ENCODE assay signal across 7 cellular contexts in genomic region chr7:152842431-152842830, GRCh38.
A peak's percentile ranks its signal among the peaks of the same experiment; 100 is the strongest.
DNase-seq lines count a peak whose midpoint lies in the region; ATAC-seq and TF ChIP-seq lines count a peak whose summit lies in the region.
"Not testable (repeated sequence)": the region's sequence is repeated elsewhere in the genome, so short reads cannot be mapped to it uniquely, and the experiment has no call there.

No MANE protein-coding gene starts in this region.

- peak; percentile 44; the same call in 1 of the 3 replicates for ATAC-seq in GM23338
- peak; percentile 42; the same call in 1 of the 2 replicates for ATAC-seq in WTC11
- peak in 3 of 4 donors; percentile 46 to 62 (median 46) for ATAC-seq in psoas muscle

- not testable (repeated sequence) for H2AFZ ChIP-seq in GM23338; neural progenitor cell (replicated peaks)

- not testable (repeated sequence) for H3K4me1 ChIP-seq in GM23338 (ENCODE audit: insufficient read depth); neural progenitor cell; psoas muscle

- H3K9me3 Mint-ChIP-seq in GM23338; HFFc6; WTC11; chondrocyte (ENCODE audit: low read depth); neural progenitor cell: not testable (repeated sequence)

- 65 to 74% (median 68%) methylated on average over 10 of the region's 10 CpGs for WGBS in psoas muscle, 3 donors

- not testable (repeated sequence) for H3K4me3 ChIP-seq in GM23338, neural progenitor cell, psoas muscle

- POLR2A ChIA-PET in WTC11 (lab: Charles Lee) = not testable (repeated sequence)

- H3K27me3 Mint-ChIP-seq in GM23338 (ENCODE audit: insufficient read depth, low read depth, poor library complexity); HFFc6 (ENCODE audit: insufficient read depth); WTC11 (ENCODE audit: low read depth); chondrocyte (ENCODE audit: low read depth); neural progenitor cell (ENCODE audit: insufficient read depth, low read depth): not testable (repeated sequence)

- not testable (repeated sequence) for H3K4me3 Mint-ChIP-seq in GM23338; HFFc6; WTC11; chondrocyte (ENCODE audit: unreplicated experiment); neural progenitor cell

- not testable (repeated sequence) for H3F3A ChIP-seq in GM23338 (replicated peaks; ENCODE audit: low read depth); neural progenitor cell (ENCODE audit: low read depth)

- H3K9ac ChIP-seq in neural progenitor cell = not testable (repeated sequence)

- H3K79me2 ChIP-seq in GM23338 (replicated peaks; ENCODE audit: insufficient read depth); neural progenitor cell (ENCODE audit: low read depth): not testable (repeated sequence)

- CTCF ChIA-PET in WTC11 (lab: Charles Lee) = interaction anchor here (1.0 kb wide), 1 partner anchor 13 kb away, joined by 3 read pairs; no protein-coding TSS in a partner anchor

- not testable (repeated sequence) for H3K27me3 ChIP-seq in GM23338 (ENCODE audit: insufficient read depth); neural progenitor cell; psoas muscle (ENCODE audit: insufficient read depth in 3 of 3, low read length in 2 of 3)

- H3K4me1 Mint-ChIP-seq in GM23338; HFFc6 (ENCODE audit: low read depth); WTC11; chondrocyte (ENCODE audit: low read depth); neural progenitor cell: not testable (repeated sequence)

- H3K9me3 ChIP-seq in neural progenitor cell (ENCODE audit: low read depth); psoas muscle: not testable (repeated sequence)

- H3K27ac Mint-ChIP-seq in GM23338 = peak overlapping the region; percentile 16
- not testable (repeated sequence) for H3K27ac Mint-ChIP-seq in HFFc6; WTC11; chondrocyte (ENCODE audit: unreplicated experiment); neural progenitor cell

- H3K4me2 ChIP-seq in GM23338, neural progenitor cell: not testable (repeated sequence)

- not testable (repeated sequence) for H4K20me1 ChIP-seq in GM23338 (replicated peaks; ENCODE audit: insufficient read depth); neural progenitor cell (ENCODE audit: low read depth)

- intact Hi-C loops in psoas muscle (cut with DNase I) = not testable (repeated sequence)

- not testable (repeated sequence) for H3K36me3 ChIP-seq in GM23338 (ENCODE audit: insufficient read depth); neural progenitor cell; psoas muscle (ENCODE audit: insufficient read depth in 1 of 2, low read depth in 1 of 2)

- H3K9me2 ChIP-seq in GM23338 (ENCODE audit: insufficient read depth) = not testable (repeated sequence)

- not testable (repeated sequence) for H3K27ac ChIP-seq in GM23338 (ENCODE audit: low read depth); neural progenitor cell; psoas muscle

- peaks cover 11% of the 10 kb centered on the region; the same call in 2 of the 3 replicates for H3K36me3 Mint-ChIP-seq in GM23338 (ENCODE audit: low read depth)
- H3K36me3 Mint-ChIP-seq in HFFc6 (ENCODE audit: low read depth); WTC11; chondrocyte (ENCODE audit: low read depth); neural progenitor cell: not testable (repeated sequence)

- not testable (repeated sequence) for DNase-seq in GM23338 (ENCODE audit: low spot score); HFFc6; WTC11 (ENCODE audit: low spot score); chondrocyte (ENCODE audit: low spot score); psoas muscle
- peak; percentile 66 for DNase-seq in left kidney (ENCODE audit: low read depth, low spot score)
- DNase-seq in neural progenitor cell (ENCODE audit: low spot score) = peak; percentile 18

- not testable (repeated sequence) for TF ChIP-seq CTCF in GM23338 (conservative IDR thresholded peaks at IDR 0.05; ENCODE audit: low read depth in 2 of 2); WTC11 (IDR thresholded peaks at IDR 0.05); psoas muscle (IDR thresholded peaks at IDR 0.05)
- peak; percentile 17; the same call in 1 of the 2 replicates for TF ChIP-seq CTCF in HFFc6 (IDR thresholded peaks at IDR 0.05)
- peak; percentile 24 for TF ChIP-seq CTCF in chondrocyte (IDR thresholded peaks at IDR 0.05)
- TF ChIP-seq CTCF in neural progenitor cell (IDR thresholded peaks at IDR 0.05) = peak; percentile 29
